In the genomic region with DNA sequence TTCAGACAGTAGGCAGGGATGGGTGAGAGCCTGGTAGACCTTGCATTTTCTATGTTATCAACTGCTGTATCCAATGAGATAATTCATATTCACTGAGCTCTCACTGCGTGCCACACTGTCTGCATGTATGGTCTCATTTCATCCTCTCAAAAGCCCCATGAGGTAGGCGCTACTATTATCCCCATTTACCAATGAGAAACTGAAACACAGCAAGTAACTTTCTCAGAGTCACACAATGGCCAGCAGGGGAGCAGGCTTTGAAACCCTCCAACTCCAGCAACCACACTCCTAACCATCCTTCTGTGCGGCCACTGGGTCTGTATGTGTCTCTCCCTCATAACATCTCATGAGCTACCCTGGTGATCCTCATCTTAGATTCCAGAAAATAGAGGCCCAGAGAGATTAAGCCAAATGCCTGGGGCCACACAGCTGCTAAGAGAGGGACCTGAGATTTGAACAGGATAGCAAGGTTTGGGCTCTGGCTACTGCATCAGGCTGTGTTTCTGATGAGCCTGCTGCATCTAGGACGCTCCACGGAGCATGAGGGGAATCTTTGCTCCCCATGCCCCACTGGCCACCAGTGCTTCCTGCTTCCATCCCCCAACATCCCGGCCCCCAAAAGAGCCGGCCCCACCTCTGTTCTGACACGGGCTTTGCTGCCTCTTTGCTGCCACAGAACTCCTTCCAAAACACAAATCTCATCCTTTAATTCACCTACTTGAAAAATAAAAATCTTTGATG, we compare ENCODE assay signal across 8 cellular contexts. TPM values are rescaled to one million over a fixed set of nuclear protein-coding genes. Genes with fewer than 3 reads are reported as not detected.
DNase-seq lines count a peak whose midpoint lies in the region; ATAC-seq and TF ChIP-seq lines count a peak whose summit lies in the region.

No MANE protein-coding gene starts in this region.

- TF ChIP-seq CTCF in GM12865 (IDR thresholded peaks at IDR 0.05; ENCODE audit: insufficient read depth, low read depth, low read length, missing control alignments), result peak; percentile 58
- peak; percentile 11 for TF ChIP-seq CTCF in mesothelial cell of epicardium (IDR thresholded peaks at IDR 0.05; ENCODE audit: unreplicated experiment)

- peak overlapping the region; percentile 64 for H3K4me3 ChIP-seq in GM12865 (ENCODE audit: low read depth, low read length)

- ATAC-seq in HG03159 (IDR thresholded peaks at IDR 0.05; ENCODE audit: unreplicated experiment) (peak; percentile 43), left ventricle myocardium superior (no peak), Right ventricle myocardium superior (ENCODE audit: poor library complexity) (no peak)

- H3K4me3 Mint-ChIP-seq in mesothelial cell of epicardium, result no peak overlapping the region

- H3K27ac Mint-ChIP-seq in mesothelial cell of epicardium, result no peak overlapping the region

- H3K36me3 Mint-ChIP-seq in mesothelial cell of epicardium, result no peaks in the 10 kb centered on the region

- intact Hi-C loops in left ventricle myocardium superior (cut with micrococcal nuclease) (no loop called here), Right ventricle myocardium superior (cut with DNase I) (loop anchor here (2.0 kb wide), 1 partner anchor 119 kb away; a partner anchor contains a TSS)

- H3K9me3 Mint-ChIP-seq in mesothelial cell of epicardium, result no peaks in the 10 kb centered on the region

- H3K4me1 Mint-ChIP-seq in mesothelial cell of epicardium, result peaks cover 19% of the 10 kb centered on the region

- DNase-seq in GM12865 (ENCODE audit: low read depth), result peak; percentile 92
- DNase-seq in activated T-cell treated with anti-CD3 and anti-CD28 coated beads, Interleukin-2, amount 50 U/mL, for 1 hour, result peak; percentile 62
- peak; percentile 2 to 20 for DNase-seq in mesothelial cell of epicardium (ENCODE audit: low spot score in 2 of 2, unreplicated experiment in 2 of 2)
- DNase-seq in left ventricle myocardium superior, result no peak
- DNase-seq in NCI-H1417 treated with DMSO at 0.1 percent for 48 hours (lab: John Stamatoyannopoulos, UW), result no peak
- DNase-seq in Right ventricle myocardium superior, result no peak
- no peak for DNase-seq in foreskin melanocyte

- H3K27me3 Mint-ChIP-seq in mesothelial cell of epicardium (ENCODE audit: low read depth), result peaks cover 27% of the 10 kb centered on the region

RNA-seq across cellular contexts. Expression of a gene that starts 3.2 kb away (rescaled TPM):
- total RNA-seq in mesothelial cell of epicardium, result 0.09 TPM in 1 of 3 replicates, not detected in the others
- total RNA-seq in left ventricle myocardium superior, result 0.22 TPM
- not detected for total RNA-seq in Right ventricle myocardium superior

Comparison
In these comparisons a context has a peak if more than half of its experiments do, and no peak if none do; other contexts are left out.
1. DNase-seq: peak in GM12865 (single experiment), activated T-cell treated with anti-CD3 and anti-CD28 coated beads, Interleukin-2, amount 50 U/mL, for 1 hour (single experiment) and mesothelial cell of epicardium (2 of 2); none in left ventricle myocardium superior (single experiment), NCI-H1417 treated with DMSO at 0.1 percent for 48 hours (single experiment), Right ventricle myocardium superior (single experiment) and foreskin melanocyte (single experiment).